29 cellular contexts compared by ENCODE assay signal in genomic region chr17:66443601-66444000, GRCh38.
"Had no signal": no experiment of that assay in that cellular context is flagged by ENCODE, and none has a peak within 500 bp of the region (broad histone marks: within the 10 kb centered on the region; RNA-seq: fewer than 3 reads in every experiment).

No MANE protein-coding gene starts in this region.

- H3K36me3 ChIP-seq: esophagus squamous epithelium, heart right ventricle, lower lobe of right lung, sigmoid colon, thoracic aorta had no signal

- H3K4me3 ChIP-seq: esophagus squamous epithelium, heart right ventricle, lower lobe of right lung, mucosa of descending colon, psoas muscle, sigmoid colon, thoracic aorta had no signal

- DNase-seq: activated CD4-positive, alpha-beta T cell treated with anti-CD3 and anti-CD28 coated beads, Interleukin-2, amount 50 U/mL, for 1 hour; activated CD4-positive, CD25-positive, alpha-beta regulatory T cell treated with anti-CD3 and anti-CD28 coated beads, Interleukin-2, amount 50 U/mL, for 72 hours; activated CD8-positive, alpha-beta memory T cell treated with anti-CD3 and anti-CD28 coated beads, Interleukin-2, amount 10 ng/mL, durations not matched to agents 7 days and 5 days; activated CD8-positive, alpha-beta T cell treated with anti-CD3 and anti-CD28 coated beads, Interleukin-2, amount 10 ng/mL, durations not matched to agents 7 days and 5 days; activated gamma-delta T cell; activated naive CD4-positive, alpha-beta T cell treated with anti-CD3 and anti-CD28 coated beads, Interleukin-2, amount 10 ng/mL, durations not matched to agents 7 days and 5 days; activated naive CD8-positive, alpha-beta T cell treated with anti-CD3 and anti-CD28 coated beads, Interleukin-2, amount 50 U/mL, for 24 hours; amygdala; dermis blood vessel endothelial cell; effector CD4-positive, alpha-beta T cell; esophagus squamous epithelium; foreskin melanocyte; heart right ventricle; kidney glomerular epithelial cell; lower lobe of right lung; mesendoderm; mucosa of descending colon; occipital lobe; psoas muscle; sigmoid colon; small intestine; stimulated activated CD4-positive, alpha-beta T cell treated with anti-CD3 and anti-CD28 coated beads, Interleukin-4, amount 100 ng/mL, for 24 hours; T-helper 2 cell had no signal

- H3K9me3 Mint-ChIP-seq: stimulated activated effector memory CD8-positive, alpha-beta T cell treated with anti-CD3 and anti-CD28 coated beads, Interleukin-12 subunit alpha, Interleukin-12 subunit beta, amount 100 ng/mL, for 72 hours; stimulated activated naive CD8-positive, alpha-beta T cell treated with anti-CD3 and anti-CD28 coated beads, Interleukin-15, Interleukin-2, amounts not matched to agents 100 ng/mL and 50 ng/mL, for 24 hours had no signal

- H3K27ac ChIP-seq: epithelial cell of prostate, esophagus squamous epithelium, heart right ventricle, lower lobe of right lung, parathyroid adenoma, psoas muscle, sigmoid colon, thoracic aorta had no signal

- H3K4me3 Mint-ChIP-seq: activated CD8-positive, alpha-beta memory T cell treated with anti-CD3 and anti-CD28 coated beads, Interleukin-2, amount 10 ng/mL, durations not matched to agents 7 days and 5 days; activated CD8-positive, alpha-beta T cell treated with anti-CD3 and anti-CD28 coated beads, Interleukin-2, amount 10 ng/mL, durations not matched to agents 7 days and 5 days; activated naive CD4-positive, alpha-beta T cell treated with anti-CD3 and anti-CD28 coated beads, Interleukin-2, amount 10 ng/mL, durations not matched to agents 7 days and 5 days; activated naive CD8-positive, alpha-beta T cell treated with anti-CD3 and anti-CD28 coated beads, Interleukin-2, amount 50 U/mL, for 24 hours; stimulated activated effector memory CD8-positive, alpha-beta T cell treated with anti-CD3 and anti-CD28 coated beads, Interleukin-12 subunit alpha, Interleukin-12 subunit beta, amount 100 ng/mL, for 72 hours; stimulated activated naive CD8-positive, alpha-beta T cell treated with anti-CD3 and anti-CD28 coated beads, Interleukin-15, Interleukin-2, amounts not matched to agents 100 ng/mL and 50 ng/mL, for 24 hours had no signal

- H3K79me2 ChIP-seq: parathyroid adenoma had no signal

- H3K27ac Mint-ChIP-seq: activated CD8-positive, alpha-beta memory T cell treated with anti-CD3 and anti-CD28 coated beads, Interleukin-2, amount 10 ng/mL, durations not matched to agents 7 days and 5 days; activated CD8-positive, alpha-beta T cell treated with anti-CD3 and anti-CD28 coated beads, Interleukin-2, amount 10 ng/mL, durations not matched to agents 7 days and 5 days; activated naive CD4-positive, alpha-beta T cell treated with anti-CD3 and anti-CD28 coated beads, Interleukin-2, amount 10 ng/mL, durations not matched to agents 7 days and 5 days; activated naive CD8-positive, alpha-beta T cell treated with anti-CD3 and anti-CD28 coated beads, Interleukin-2, amount 50 U/mL, for 24 hours; stimulated activated effector memory CD8-positive, alpha-beta T cell treated with anti-CD3 and anti-CD28 coated beads, Interleukin-12 subunit alpha, Interleukin-12 subunit beta, amount 100 ng/mL, for 72 hours had no signal

- H3K27me3 ChIP-seq: esophagus squamous epithelium, heart right ventricle, sigmoid colon had no signal

- H3K27me3 Mint-ChIP-seq: activated CD8-positive, alpha-beta memory T cell treated with anti-CD3 and anti-CD28 coated beads, Interleukin-2, amount 10 ng/mL, durations not matched to agents 7 days and 5 days; activated naive CD4-positive, alpha-beta T cell treated with anti-CD3 and anti-CD28 coated beads, Interleukin-2, amount 10 ng/mL, durations not matched to agents 7 days and 5 days; activated naive CD8-positive, alpha-beta T cell treated with anti-CD3 and anti-CD28 coated beads, Interleukin-2, amount 50 U/mL, for 24 hours; stimulated activated naive CD8-positive, alpha-beta T cell treated with anti-CD3 and anti-CD28 coated beads, Interleukin-15, Interleukin-2, amounts not matched to agents 100 ng/mL and 50 ng/mL, for 24 hours had no signal

- ATAC-seq: activated CD8-positive, alpha-beta memory T cell treated with anti-CD3 and anti-CD28 coated beads, Interleukin-2, amount 10 ng/mL, durations not matched to agents 7 days and 5 days; activated CD8-positive, alpha-beta T cell treated with anti-CD3 and anti-CD28 coated beads, Interleukin-2, amount 10 ng/mL, durations not matched to agents 7 days and 5 days; activated naive CD8-positive, alpha-beta T cell treated with anti-CD3 and anti-CD28 coated beads, Interleukin-2, amount 50 U/mL, for 24 hours; heart right ventricle; left lobe of liver; lower lobe of right lung; psoas muscle; stimulated activated effector memory CD8-positive, alpha-beta T cell treated with anti-CD3 and anti-CD28 coated beads, Interleukin-12 subunit alpha, Interleukin-12 subunit beta, amount 100 ng/mL, for 72 hours had no signal

- H3K4me1 ChIP-seq: parathyroid adenoma, psoas muscle had no signal

- H3K9me3 ChIP-seq: esophagus squamous epithelium, lower lobe of right lung, mucosa of descending colon, psoas muscle, sigmoid colon, thoracic aorta had no signal
